Comparison of ENCODE assay signal across 19 cellular contexts in genomic region chr16:81655474-81656162, GRCh38.
DNase-seq lines count a peak whose midpoint lies in the region; ATAC-seq and TF ChIP-seq lines count a peak whose summit lies in the region.
"Had no signal": no experiment of that assay in that cellular context is flagged by ENCODE, and none has a peak within 500 bp of the region (broad histone marks: within the 10 kb centered on the region; RNA-seq: fewer than 3 reads in every experiment).

No MANE protein-coding gene starts in this region.

- H3K27me3 ChIP-seq in GM23338 (ENCODE audit: insufficient read depth), result no peaks in the 10 kb centered on the region
- H3K27me3 ChIP-seq in OCI-LY3 (ENCODE audit: low read depth, low read length), result no peaks in the 10 kb centered on the region
- no peaks in the 10 kb centered on the region for H3K27me3 ChIP-seq in spleen (replicated peaks in 1 of 7)
- H3K27me3 ChIP-seq in esophagus squamous epithelium, result no peaks in the 10 kb centered on the region
- H3K27me3 ChIP-seq: heart right ventricle, Peyer's patch, SJSA1, thyroid gland had no signal

- H3K36me3 ChIP-seq in GM23338 (ENCODE audit: insufficient read depth), result peaks cover 24% of the 10 kb centered on the region; the same call in 1 of the 2 replicates
- H3K36me3 ChIP-seq in OCI-LY3 (replicated peaks; ENCODE audit: low read depth, low read length), result peaks cover 27% of the 10 kb centered on the region
- H3K36me3 ChIP-seq in spleen, result peaks cover 0 to 98% (median 55%) of the 10 kb centered on the region in 6 donors
- peaks cover 12 to 97% (median 17%) of the 10 kb centered on the region in 3 donors for H3K36me3 ChIP-seq in esophagus squamous epithelium

- peak overlapping the region; percentile 52; the same call in 1 of the 2 replicates for H3K27ac Mint-ChIP-seq in GM23338
- H3K27ac Mint-ChIP-seq: activated T-helper 17 cell treated with anti-CD3 and anti-CD28 coated beads, Interleukin-2, amount 50 U/mL, for 72 hours had no signal

- no peak overlapping the region for H3K4me3 Mint-ChIP-seq in GM23338
- H3K4me3 Mint-ChIP-seq: activated T-helper 17 cell treated with anti-CD3 and anti-CD28 coated beads, Interleukin-2, amount 50 U/mL, for 72 hours; natural killer cell had no signal

- no peaks in the 10 kb centered on the region for H3K9me3 Mint-ChIP-seq in GM23338
- H3K9me3 Mint-ChIP-seq: activated T-helper 17 cell treated with anti-CD3 and anti-CD28 coated beads, Interleukin-2, amount 50 U/mL, for 72 hours; natural killer cell had no signal

- no peak overlapping the region for H3K9ac ChIP-seq in OCI-LY3 (ENCODE audit: low read length)

- H3K9me3 ChIP-seq in OCI-LY3 (ENCODE audit: insufficient read depth, low read length), result no peaks in the 10 kb centered on the region
- no peaks in the 10 kb centered on the region for H3K9me3 ChIP-seq in spleen
- H3K9me3 ChIP-seq in esophagus squamous epithelium, result no peaks in the 10 kb centered on the region
- H3K9me3 ChIP-seq: Caco-2, heart right ventricle, Peyer's patch, SJSA1, thyroid gland had no signal

- H3K4me3 ChIP-seq in GM23338 (no peak overlapping the region), OCI-LY3 (ENCODE audit: low read length) (no peak overlapping the region), spleen (no peak overlapping the region), esophagus squamous epithelium (no peak overlapping the region)
- H3K4me3 ChIP-seq: heart right ventricle, SJSA1, thyroid gland had no signal

- 73 to 83% (median 78%) methylated on average over 14 of the region's 14 CpGs for WGBS in spleen, 5 donors
- WGBS in esophagus squamous epithelium, 2 donors, result 77 to 95% methylated on average over 8 to 12 of the region's 14 CpGs

- H3F3A ChIP-seq in GM23338 (replicated peaks; ENCODE audit: low read depth), result no peaks in the 10 kb centered on the region

- peaks cover 21% of the 10 kb centered on the region for H3K4me1 ChIP-seq in GM23338 (ENCODE audit: insufficient read depth)
- H3K4me1 ChIP-seq in OCI-LY3 (ENCODE audit: low read length), result peaks cover 58% of the 10 kb centered on the region
- peaks cover 0 to 35% (median 11%) of the 10 kb centered on the region in 6 donors for H3K4me1 ChIP-seq in spleen
- peaks cover 10 to 41% (median 13%) of the 10 kb centered on the region in 3 donors for H3K4me1 ChIP-seq in esophagus squamous epithelium
- H3K4me1 ChIP-seq: Caco-2 had no signal

- H3K9me2 ChIP-seq in GM23338 (ENCODE audit: insufficient read depth), result no peaks in the 10 kb centered on the region

- H4K20me1 ChIP-seq in GM23338 (replicated peaks; ENCODE audit: insufficient read depth) (peaks cover 18% of the 10 kb centered on the region), OCI-LY3 (ENCODE audit: insufficient read depth, low read length) (peaks cover 38% of the 10 kb centered on the region)

- H3K36me3 Mint-ChIP-seq in GM23338 (ENCODE audit: low read depth), result peaks cover 12% of the 10 kb centered on the region

- H3K79me2 ChIP-seq in GM23338 (replicated peaks; ENCODE audit: insufficient read depth), result peaks cover 10% of the 10 kb centered on the region; the same call in 1 of the 2 replicates
- H3K79me2 ChIP-seq in OCI-LY3 (ENCODE audit: low read length), result peaks cover 4% of the 10 kb centered on the region

- peaks cover 50% of the 10 kb centered on the region for H3K4me1 Mint-ChIP-seq in GM23338

- H3K4me2 ChIP-seq in GM23338 (no peak overlapping the region), OCI-LY3 (ENCODE audit: low read length) (peak overlapping the region; percentile 19)

- DNase-seq in GM23338 (ENCODE audit: low spot score), result no peak
- DNase-seq in left lobe of liver (ENCODE audit: low spot score), result no peak
- peak; percentile 48 for DNase-seq in spleen
- no peak for DNase-seq in nucleus accumbens (lab: John Stamatoyannopoulos, UW)
- no peak for DNase-seq in esophagus squamous epithelium (lab: John Stamatoyannopoulos, UW)
- no peak for DNase-seq in NCI-H187 treated with DMSO at 0.1 percent for 48 hours (lab: John Stamatoyannopoulos, UW)
- DNase-seq: activated CD4-positive, alpha-beta T cell treated with anti-CD3 and anti-CD28 coated beads for 1 hour; Caco-2; cortex of kidney; heart right ventricle; natural killer cell; NCI-H1694; NCI-H345; Peyer's patch; thyroid gland had no signal

- H3K27ac ChIP-seq in GM23338 (ENCODE audit: low read depth) (no peak overlapping the region), OCI-LY3 (ENCODE audit: low read length) (no peak overlapping the region), spleen (peak overlapping the region in 3 of 8 donors; percentile 5 to 77 (median 10)), esophagus squamous epithelium (no peak overlapping the region)
- H3K27ac ChIP-seq: heart right ventricle, thyroid gland had no signal

- intact Hi-C loops in spleen (cut with DNase I; ENCODE audit: low total_unique reads), result no loop called here
- intact Hi-C loops in esophagus squamous epithelium (cut with DNase I), result no loop called here

- no peak for ATAC-seq in GM23338
- peak; percentile 29 for ATAC-seq in left lobe of liver
- no peak for ATAC-seq in GM18868 (IDR thresholded peaks at IDR 0.05; ENCODE audit: unreplicated experiment)
- ATAC-seq: activated T-helper 17 cell treated with anti-CD3 and anti-CD28 coated beads, Interleukin-2, amount 50 U/mL, for 72 hours; heart right ventricle; natural killer cell had no signal

- no peak overlapping the region for H2AFZ ChIP-seq in GM23338
- H2AFZ ChIP-seq in OCI-LY3 (ENCODE audit: low read depth, low read length), result no peak overlapping the region

- TF ChIP-seq CTCF in GM23338 (conservative IDR thresholded peaks at IDR 0.05; ENCODE audit: low read depth in 2 of 2) (no peak), OCI-LY3 (IDR thresholded peaks at IDR 0.05; ENCODE audit: low read depth, low read length) (no peak), spleen (IDR thresholded peaks at IDR 0.05 in 8 of 11, conservative IDR thresholded peaks at IDR 0.05 in 3 of 11) (no peak), esophagus squamous epithelium (IDR thresholded peaks at IDR 0.05) (no peak)

- TF ChIP-seq POLR2A in spleen (IDR thresholded peaks at IDR 0.05) (no peak), esophagus squamous epithelium (IDR thresholded peaks at IDR 0.05) (no peak)

- peaks cover 6% of the 10 kb centered on the region for H3K27me3 Mint-ChIP-seq in GM23338 (ENCODE audit: insufficient read depth, low read depth, poor library complexity)
- H3K27me3 Mint-ChIP-seq: activated T-helper 17 cell treated with anti-CD3 and anti-CD28 coated beads, Interleukin-2, amount 50 U/mL, for 72 hours had no signal

TF ChIP-seq in GM23338, 12 proteins besides CTCF, POLR2A, EP300 and RAD21 (continues in another document):
- TF ChIP-seq JUNB (IDR thresholded peaks at IDR 0.05; ENCODE audit: unreplicated experiment), result no peak
- TF ChIP-seq ZNF331 (CRISPR knock-in tag; IDR thresholded peaks at IDR 0.05; ENCODE audit: low read depth), result no peak
- no peak for TF ChIP-seq POLR2AphosphoS5 (IDR thresholded peaks at IDR 0.05; ENCODE audit: low read depth)
- no peak for TF ChIP-seq ZNF114 (CRISPR knock-in tag; IDR thresholded peaks at IDR 0.05)
- TF ChIP-seq, protein P1, sequence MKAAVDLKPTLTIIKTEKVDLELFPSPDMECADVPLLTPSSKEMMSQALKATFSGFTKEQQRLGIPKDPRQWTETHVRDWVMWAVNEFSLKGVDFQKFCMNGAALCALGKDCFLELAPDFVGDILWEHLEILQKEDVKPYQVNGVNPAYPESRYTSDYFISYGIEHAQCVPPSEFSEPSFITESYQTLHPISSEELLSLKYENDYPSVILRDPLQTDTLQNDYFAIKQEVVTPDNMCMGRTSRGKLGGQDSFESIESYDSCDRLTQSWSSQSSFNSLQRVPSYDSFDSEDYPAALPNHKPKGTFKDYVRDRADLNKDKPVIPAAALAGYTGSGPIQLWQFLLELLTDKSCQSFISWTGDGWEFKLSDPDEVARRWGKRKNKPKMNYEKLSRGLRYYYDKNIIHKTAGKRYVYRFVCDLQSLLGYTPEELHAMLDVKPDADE (IDR thresholded peaks at IDR 0.05), result no peak
- TF ChIP-seq EZH2 (IDR thresholded peaks at IDR 0.05; ENCODE audit: low read depth, unreplicated experiment), result no peak
- TF ChIP-seq NANOG (IDR thresholded peaks at IDR 0.05; ENCODE audit: borderline replicate concordance), result no peak
